In the genomic region with DNA sequence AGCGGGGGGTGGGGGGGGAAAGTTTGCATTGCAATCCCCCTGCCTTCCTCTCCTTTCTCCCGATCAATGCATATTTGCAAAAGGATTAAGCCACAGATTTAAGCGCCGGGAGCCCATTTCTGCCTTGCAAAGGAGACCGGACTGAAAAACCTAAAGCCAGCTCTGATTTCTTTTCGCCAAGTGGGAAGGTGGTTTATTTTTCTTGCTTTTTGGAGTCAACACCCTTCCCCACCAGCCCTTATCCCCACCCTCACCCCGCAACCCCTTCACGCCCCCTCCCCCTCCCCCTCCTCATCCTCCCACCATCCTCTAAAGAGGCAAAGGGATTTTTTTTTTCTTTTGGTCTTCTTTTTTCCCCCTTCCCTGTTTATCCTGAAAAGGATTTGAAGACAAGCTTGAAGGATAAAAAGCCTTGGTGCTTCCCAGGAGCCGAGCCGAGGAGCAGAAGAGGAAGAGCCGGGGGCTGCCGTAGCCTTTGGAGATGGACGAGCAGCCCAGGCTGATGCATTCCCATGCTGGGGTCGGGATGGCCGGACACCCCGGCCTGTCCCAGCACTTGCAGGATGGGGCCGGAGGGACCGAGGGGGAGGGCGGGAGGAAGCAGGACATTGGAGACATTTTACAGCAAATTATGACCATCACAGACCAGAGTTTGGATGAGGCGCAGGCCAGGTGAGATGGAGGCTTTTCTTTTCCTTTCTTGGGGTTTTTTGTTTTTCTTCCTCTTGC, we compare ENCODE assay signal across 8 cellular contexts. TPM values are rescaled to one million over a fixed set of nuclear protein-coding genes. Genes with fewer than 3 reads are reported as not detected.
DNase-seq lines count a peak whose midpoint lies in the region; ATAC-seq and TF ChIP-seq lines count a peak whose summit lies in the region.

No MANE protein-coding gene starts in this region.

- H3K4me3 ChIP-seq in WERI-Rb-1 (ENCODE audit: low read depth, low read length): peak overlapping the region; percentile 89
- H3K4me3 ChIP-seq in neural progenitor cell: peak overlapping the region; percentile 81

- H3F3A ChIP-seq in neural progenitor cell (ENCODE audit: low read depth): peaks cover 22% of the 10 kb centered on the region

- H3K4me2 ChIP-seq in neural progenitor cell: peak overlapping the region; percentile 93

- peaks cover 16% of the 10 kb centered on the region for H3K4me1 Mint-ChIP-seq in glutamatergic neuron (ENCODE audit: low read depth, unreplicated experiment)
- peaks cover 43% of the 10 kb centered on the region for H3K4me1 Mint-ChIP-seq in neural progenitor cell

- H3K27ac ChIP-seq in WERI-Rb-1 (peak overlapping the region; percentile 70), neural progenitor cell (peak overlapping the region; percentile 89)

- peaks cover 49% of the 10 kb centered on the region for H3K79me2 ChIP-seq in neural progenitor cell (ENCODE audit: low read depth)

- no peak for ATAC-seq in HG02610 (IDR thresholded peaks at IDR 0.05; ENCODE audit: unreplicated experiment)
- no peak for ATAC-seq in activated CD4-positive, CD25-positive, alpha-beta regulatory T cell treated with anti-CD3 and anti-CD28 coated beads, Interleukin-2, amount 50 U/mL, for 24 hours

- peak overlapping the region; percentile 58 for H2AFZ ChIP-seq in neural progenitor cell (replicated peaks)

- H3K9me3 ChIP-seq in WERI-Rb-1 (ENCODE audit: severe bottlenecking) (no peaks in the 10 kb centered on the region), neural progenitor cell (ENCODE audit: low read depth) (no peaks in the 10 kb centered on the region)

- peaks cover 8% of the 10 kb centered on the region for H3K27me3 Mint-ChIP-seq in glutamatergic neuron (ENCODE audit: unreplicated experiment)
- no peaks in the 10 kb centered on the region for H3K27me3 Mint-ChIP-seq in neural progenitor cell (ENCODE audit: insufficient read depth, low read depth)

- H3K36me3 ChIP-seq in WERI-Rb-1: no peaks in the 10 kb centered on the region
- H3K36me3 ChIP-seq in neural progenitor cell: no peaks in the 10 kb centered on the region

- peaks cover 6% of the 10 kb centered on the region for H3K9me3 Mint-ChIP-seq in glutamatergic neuron (ENCODE audit: unreplicated experiment)
- H3K9me3 Mint-ChIP-seq in neural progenitor cell: no peaks in the 10 kb centered on the region

- H3K27ac Mint-ChIP-seq in glutamatergic neuron (ENCODE audit: unreplicated experiment): peak overlapping the region; percentile 98
- H3K27ac Mint-ChIP-seq in neural progenitor cell: peak overlapping the region; percentile 98

- H3K4me1 ChIP-seq in neural progenitor cell: peaks cover 26% of the 10 kb centered on the region

- peak overlapping the region; percentile 67 for H3K9ac ChIP-seq in neural progenitor cell

- DNase-seq in C1 segment of cervical spinal cord (lab: John Stamatoyannopoulos, UW) (peak in 12 of 14 donors; percentile 11 to 84 (median 37)), HT-29 (ENCODE audit: low spot score) (peak; percentile 26), WERI-Rb-1 (peak; percentile 34), glutamatergic neuron (peak; percentile 60), neural progenitor cell (ENCODE audit: low spot score) (peak; percentile 82), GF-D8 (lab: John Stamatoyannopoulos, UW) (no peak)

- no peaks in the 10 kb centered on the region for H3K27me3 ChIP-seq in WERI-Rb-1 (ENCODE audit: insufficient read depth, low read depth, severe bottlenecking)
- no peaks in the 10 kb centered on the region for H3K27me3 ChIP-seq in neural progenitor cell

- peaks cover 27% of the 10 kb centered on the region for H4K20me1 ChIP-seq in neural progenitor cell (ENCODE audit: low read depth)

- H3K36me3 Mint-ChIP-seq in glutamatergic neuron (ENCODE audit: unreplicated experiment): no peaks in the 10 kb centered on the region
- H3K36me3 Mint-ChIP-seq in neural progenitor cell: no peaks in the 10 kb centered on the region

- peak overlapping the region; percentile 100 for H3K4me3 Mint-ChIP-seq in glutamatergic neuron (ENCODE audit: unreplicated experiment)
- peak overlapping the region; percentile 100 for H3K4me3 Mint-ChIP-seq in neural progenitor cell

- TF ChIP-seq CTCF in WERI-Rb-1 (IDR thresholded peaks at IDR 0.05; ENCODE audit: low read depth, low read length) (no peak), glutamatergic neuron (IDR thresholded peaks at IDR 0.05; ENCODE audit: partially characterized antibody, unreplicated experiment) (no peak), neural progenitor cell (IDR thresholded peaks at IDR 0.05) (no peak)

RNA-seq across cellular contexts. Expression of a gene that starts 0.5 kb away (rescaled TPM):
- 5.1 and 11.1 TPM in 2 replicates for total RNA-seq in HT-29 (2014; rRNA removed; shearing (Covaris generic))
- total RNA-seq in glutamatergic neuron (ENCODE audit: unreplicated experiment) (98.7 TPM), neural progenitor cell (ENCODE audit: low replicate concordance) (75.0 and 91.1 TPM in 2 replicates)
